1 cellular context compared by ENCODE assay signal in genomic region chr7:101708223-101708622, GRCh38.
TF ChIP-seq lines count a peak whose summit lies in the region.

No MANE protein-coding gene starts in this region.

TF ChIP-seq in IMR-90, 13 proteins besides CTCF, POLR2A, EP300 and RAD21 (continued from another document):
- TF ChIP-seq ELK1 (IDR thresholded peaks at IDR 0.05; ENCODE audit: borderline replicate concordance, low read depth, low read length) = no peak
